In the genomic region with DNA sequence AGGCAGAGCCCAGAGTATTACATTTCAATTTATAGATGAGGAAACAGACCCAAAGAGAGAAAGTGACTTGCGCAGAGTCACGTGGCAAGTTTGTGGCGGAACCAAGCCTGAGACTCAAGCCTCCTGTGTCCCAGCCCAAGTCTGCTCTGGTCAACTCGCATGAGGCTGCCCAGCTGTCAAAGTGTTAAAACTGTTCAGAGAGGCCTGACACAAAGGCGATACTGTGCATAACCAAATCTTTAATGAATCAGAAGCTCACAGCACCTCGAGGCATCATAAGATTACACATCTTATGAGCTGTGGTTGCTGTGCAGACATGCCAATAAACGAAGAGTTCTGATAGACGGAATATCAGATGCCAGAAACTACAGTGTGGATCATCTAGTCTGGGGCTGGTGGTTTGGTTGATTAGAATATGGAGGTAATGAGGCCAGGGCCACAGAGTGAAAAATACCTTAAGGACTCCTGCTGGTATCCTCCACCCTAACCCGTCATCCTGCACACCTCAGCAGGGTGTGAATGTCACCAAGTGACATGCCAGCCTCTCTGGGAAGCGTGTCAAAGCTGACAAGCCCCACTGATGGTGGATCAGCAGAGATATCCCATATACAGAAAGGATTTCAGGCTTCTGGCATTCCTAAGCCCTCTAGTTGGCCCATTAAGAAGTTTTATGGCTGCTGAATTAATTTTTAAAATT, we compare ENCODE assay signal across 2 cellular contexts.
A peak's percentile ranks its signal among the peaks of the same experiment; 100 is the strongest.
TF ChIP-seq lines count a peak whose summit lies in the region.

No MANE protein-coding gene starts in this region.

TF ChIP-seq in IMR-90, 13 proteins besides CTCF, POLR2A, EP300 and RAD21:
- TF ChIP-seq CHD1 (IDR thresholded peaks at IDR 0.05; ENCODE audit: low read depth, low read length) (no peak), FOS (IDR thresholded peaks at IDR 0.05; ENCODE audit: low read depth, low read length) (no peak), MXI1 (IDR thresholded peaks at IDR 0.05; ENCODE audit: borderline replicate concordance, low read depth, low read length) (no peak), SMC3 (IDR thresholded peaks at IDR 0.05; ENCODE audit: low read depth, low read length) (no peak), MAZ (IDR thresholded peaks at IDR 0.05; ENCODE audit: borderline replicate concordance, low read depth, low read length) (no peak), RCOR1 (IDR thresholded peaks at IDR 0.05; ENCODE audit: insufficient replicate concordance, low read length) (no peak), BHLHE40 (IDR thresholded peaks at IDR 0.05; ENCODE audit: low read depth, low read length) (no peak), RFX5 (IDR thresholded peaks at IDR 0.05; ENCODE audit: low read depth, low read length) (no peak), CEBPB (IDR thresholded peaks at IDR 0.05; ENCODE audit: low read depth, low read length) (no peak), USF2 (IDR thresholded peaks at IDR 0.05; ENCODE audit: low read depth, low read length) (no peak), MAFK (IDR thresholded peaks at IDR 0.05; ENCODE audit: low read depth, low read length) (no peak), NFE2L2 (IDR thresholded peaks at IDR 0.05; ENCODE audit: low read depth, low read length) (no peak)
- TF ChIP-seq, protein P1, sequence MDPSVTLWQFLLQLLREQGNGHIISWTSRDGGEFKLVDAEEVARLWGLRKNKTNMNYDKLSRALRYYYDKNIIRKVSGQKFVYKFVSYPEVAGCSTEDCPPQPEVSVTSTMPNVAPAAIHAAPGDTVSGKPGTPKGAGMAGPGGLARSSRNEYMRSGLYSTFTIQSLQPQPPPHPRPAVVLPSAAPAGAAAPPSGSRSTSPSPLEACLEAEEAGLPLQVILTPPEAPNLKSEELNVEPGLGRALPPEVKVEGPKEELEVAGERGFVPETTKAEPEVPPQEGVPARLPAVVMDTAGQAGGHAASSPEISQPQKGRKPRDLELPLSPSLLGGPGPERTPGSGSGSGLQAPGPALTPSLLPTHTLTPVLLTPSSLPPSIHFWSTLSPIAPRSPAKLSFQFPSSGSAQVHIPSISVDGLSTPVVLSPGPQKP (IDR thresholded peaks at IDR 0.05; ENCODE audit: borderline replicate concordance, low read depth, low read length) = no peak

TF ChIP-seq in K562, 482 proteins besides CTCF, POLR2A, EP300 and RAD21:
- TF ChIP-seq USF2 (CRISPR knock-in tag; IDR thresholded peaks at IDR 0.05) (peak; percentile 51; the same call in 1 of the 2 replicates), RAD51 (IDR thresholded peaks at IDR 0.05; ENCODE audit: borderline replicate concordance, low read depth) (peak; percentile 31; the same call in 1 of the 2 replicates), NRF1 (conservative IDR thresholded peaks at IDR 0.05 in 1 of 2, IDR thresholded peaks at IDR 0.05 in 1 of 2) (peak in 1 of 2 experiments; percentile 15; a peak in 1 of 4 replicates), USF1 (CRISPR knock-in tag; IDR thresholded peaks at IDR 0.05) (peak; percentile 52; the same call in 1 of the 2 replicates), MEF2A (IDR thresholded peaks at IDR 0.05; ENCODE audit: control insufficient read depth, low read depth, low read length) (no peak)
- TF ChIP-seq, protein P2, sequence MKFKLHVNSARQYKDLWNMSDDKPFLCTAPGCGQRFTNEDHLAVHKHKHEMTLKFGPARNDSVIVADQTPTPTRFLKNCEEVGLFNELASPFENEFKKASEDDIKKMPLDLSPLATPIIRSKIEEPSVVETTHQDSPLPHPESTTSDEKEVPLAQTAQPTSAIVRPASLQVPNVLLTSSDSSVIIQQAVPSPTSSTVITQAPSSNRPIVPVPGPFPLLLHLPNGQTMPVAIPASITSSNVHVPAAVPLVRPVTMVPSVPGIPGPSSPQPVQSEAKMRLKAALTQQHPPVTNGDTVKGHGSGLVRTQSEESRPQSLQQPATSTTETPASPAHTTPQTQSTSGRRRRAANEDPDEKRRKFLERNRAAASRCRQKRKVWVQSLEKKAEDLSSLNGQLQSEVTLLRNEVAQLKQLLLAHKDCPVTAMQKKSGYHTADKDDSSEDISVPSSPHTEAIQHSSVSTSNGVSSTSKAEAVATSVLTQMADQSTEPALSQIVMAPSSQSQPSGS (CRISPR knock-in tag; IDR thresholded peaks at IDR 0.05) = no peak
- TF ChIP-seq, protein P3, sequence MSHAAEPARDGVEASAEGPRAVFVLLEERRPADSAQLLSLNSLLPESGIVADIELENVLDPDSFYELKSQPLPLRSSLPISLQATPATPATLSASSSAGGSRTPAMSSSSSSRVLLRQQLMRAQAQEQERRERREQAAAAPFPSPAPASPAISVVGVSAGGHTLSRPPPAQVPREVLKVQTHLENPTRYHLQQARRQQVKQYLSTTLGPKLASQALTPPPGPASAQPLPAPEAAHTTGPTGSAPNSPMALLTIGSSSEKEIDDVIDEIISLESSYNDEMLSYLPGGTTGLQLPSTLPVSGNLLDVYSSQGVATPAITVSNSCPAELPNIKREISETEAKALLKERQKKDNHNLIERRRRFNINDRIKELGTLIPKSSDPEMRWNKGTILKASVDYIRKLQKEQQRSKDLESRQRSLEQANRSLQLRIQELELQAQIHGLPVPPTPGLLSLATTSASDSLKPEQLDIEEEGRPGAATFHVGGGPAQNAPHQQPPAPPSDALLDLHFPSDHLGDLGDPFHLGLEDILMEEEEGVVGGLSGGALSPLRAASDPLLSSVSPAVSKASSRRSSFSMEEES (CRISPR knock-in tag; IDR thresholded peaks at IDR 0.05) = 0 out of 2 replicates have a peak, but pooled peaks have one; percentile 32
